1 cellular context compared by ENCODE assay signal in genomic region chr11:62880803-62881578, GRCh38.
TF ChIP-seq lines count a peak whose summit lies in the region.

TSS of gene SLC3A2 (plus strand) at chr11:62880896. CDS start at chr11:62881024, 128 bp downstream.

TF ChIP-seq in K562, 482 proteins besides CTCF, POLR2A, EP300 and RAD21 (continued from another document and continues in another):
- TF ChIP-seq ARID4B (CRISPR knock-in tag; IDR thresholded peaks at IDR 0.05): peak; percentile 96
- peak; percentile 79; the same call in 1 of the 2 replicates for TF ChIP-seq CREB3L1 (IDR thresholded peaks at IDR 0.05; ENCODE audit: borderline replicate concordance, low read depth)
- no peak for TF ChIP-seq ZNF436 (CRISPR knock-in tag; IDR thresholded peaks at IDR 0.05)
- no peak for TF ChIP-seq KAT2B (IDR thresholded peaks at IDR 0.05; ENCODE audit: low read depth, low read length)
- no peak for TF ChIP-seq KLF13 (tag; IDR thresholded peaks at IDR 0.05; ENCODE audit: borderline replicate concordance, low read depth)
- TF ChIP-seq ZBTB9 (CRISPR knock-in tag; IDR thresholded peaks at IDR 0.05): peak; percentile 91
- TF ChIP-seq ZNF232 (CRISPR knock-in tag; IDR thresholded peaks at IDR 0.05): no peak; the same call in 1 of the 2 replicates
- no peak for TF ChIP-seq BRF1 (IDR thresholded peaks at IDR 0.05; ENCODE audit: borderline replicate concordance, extremely low read depth, insufficient read length)
- TF ChIP-seq SP2 (IDR thresholded peaks at IDR 0.05; ENCODE audit: extremely low read depth, low read depth, low read length, poor library complexity, severe bottlenecking): no peak
- peak; percentile 70 for TF ChIP-seq FUS (optimal IDR thresholded peaks at IDR 0.05; ENCODE audit: low read depth, low read length)
- TF ChIP-seq E2F3 (CRISPR knock-in tag; IDR thresholded peaks at IDR 0.05): 0 out of 2 replicates have a peak, but pooled peaks have one; percentile 32
- no peak for TF ChIP-seq SRSF7 (optimal IDR thresholded peaks at IDR 0.05; ENCODE audit: low read depth, low read length)
- no peak for TF ChIP-seq BCOR (IDR thresholded peaks at IDR 0.05)
- TF ChIP-seq TFE3 (CRISPR knock-in tag; IDR thresholded peaks at IDR 0.05): no peak
- TF ChIP-seq POLR2AphosphoS2 (IDR thresholded peaks at IDR 0.05; ENCODE audit: low read length): peak; percentile 98
- no peak for TF ChIP-seq CEBPG (CRISPR knock-in tag; IDR thresholded peaks at IDR 0.05)
- no peak for TF ChIP-seq CEBPG (tag; conservative IDR thresholded peaks at IDR 0.05 in 1 of 2, IDR thresholded peaks at IDR 0.05 in 1 of 2)
- no peak for TF ChIP-seq HNRNPK (IDR thresholded peaks at IDR 0.05; ENCODE audit: low read depth, low read length, poor library complexity, severe bottlenecking)
- TF ChIP-seq FOXJ3 (CRISPR knock-in tag; IDR thresholded peaks at IDR 0.05): no peak
- peak; percentile 59 for TF ChIP-seq SAP30 (IDR thresholded peaks at IDR 0.05; ENCODE audit: borderline replicate concordance, insufficient read depth, low read depth, low read length, poor library complexity, severe bottlenecking)
- no peak for TF ChIP-seq ZNF280A (IDR thresholded peaks at IDR 0.05; ENCODE audit: low read depth, partially characterized antibody)
- TF ChIP-seq HMBOX1 (IDR thresholded peaks at IDR 0.05): no peak
- no peak; the same call in none of the 2 replicates for TF ChIP-seq ZSCAN32 (CRISPR knock-in tag; IDR thresholded peaks at IDR 0.05)
- no peak for TF ChIP-seq RERE (CRISPR knock-in tag; IDR thresholded peaks at IDR 0.05; ENCODE audit: borderline replicate concordance)
- no peak for TF ChIP-seq NR0B1 (IDR thresholded peaks at IDR 0.05; ENCODE audit: partially characterized antibody)
- TF ChIP-seq ZNF551 (CRISPR knock-in tag; IDR thresholded peaks at IDR 0.05): no peak
- TF ChIP-seq ELF4 (CRISPR knock-in tag; IDR thresholded peaks at IDR 0.05): peak; percentile 33
- TF ChIP-seq FOXO4 (CRISPR knock-in tag; IDR thresholded peaks at IDR 0.05): no peak; the same call in 1 of the 2 replicates
- no peak for TF ChIP-seq TCF15 (CRISPR knock-in tag; IDR thresholded peaks at IDR 0.05)
- no peak for TF ChIP-seq KLF6 (CRISPR knock-in tag; IDR thresholded peaks at IDR 0.05; ENCODE audit: borderline replicate concordance)
- TF ChIP-seq SAFB (IDR thresholded peaks at IDR 0.05; ENCODE audit: borderline replicate concordance, low read depth, low read length): peak; percentile 52; the same call in 1 of the 2 replicates
- TF ChIP-seq EZH2 (IDR thresholded peaks at IDR 0.05; ENCODE audit: borderline replicate concordance, low read depth, low read length): no peak
- peak; percentile 15; the same call in 1 of the 2 replicates for TF ChIP-seq GATAD2A (IDR thresholded peaks at IDR 0.05)
- TF ChIP-seq GABPA (tag; conservative IDR thresholded peaks at IDR 0.05; ENCODE audit: low read depth): peak; percentile 58; the same call in 1 of the 2 replicates
- peak; percentile 46; the same call in 1 of the 2 replicates for TF ChIP-seq ZBTB12 (CRISPR knock-in tag; IDR thresholded peaks at IDR 0.05)
